22 cellular contexts compared by ENCODE assay signal in the genomic region with DNA sequence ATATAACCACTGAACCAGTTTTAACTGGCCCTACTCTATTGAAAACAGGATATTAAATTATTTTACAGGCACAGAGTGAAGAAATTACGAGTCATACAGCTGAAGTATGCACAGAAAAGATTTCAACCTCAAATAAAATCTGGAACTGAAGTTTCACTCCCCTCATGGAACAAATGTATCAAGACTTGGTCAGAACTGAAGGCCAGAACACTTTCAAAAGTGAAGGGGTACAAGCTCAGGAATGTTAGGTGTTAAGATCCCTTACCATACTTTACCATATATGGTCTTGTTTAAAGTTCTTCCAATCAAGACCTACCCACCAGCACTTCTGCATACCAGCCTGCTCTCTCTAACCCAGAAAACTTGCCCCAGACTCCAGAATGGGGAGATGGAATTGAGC. TPM values are rescaled to one million over a fixed set of nuclear protein-coding genes. Genes with fewer than 3 reads are reported as not detected.
DNase-seq lines count a peak whose midpoint lies in the region; ATAC-seq and TF ChIP-seq lines count a peak whose summit lies in the region.
"Had no signal": no experiment of that assay in that cellular context is flagged by ENCODE, and none has a peak within 500 bp of the region (broad histone marks: within the 10 kb centered on the region; RNA-seq: fewer than 3 reads in every experiment).

No MANE protein-coding gene starts in this region.

- H3K4me1 ChIP-seq in smooth muscle cell (ENCODE audit: low read depth), result no peaks in the 10 kb centered on the region
- H3K4me1 ChIP-seq: BLaER1, pancreas, SJCRH30 had no signal

- no peaks in the 10 kb centered on the region for H3K27me3 Mint-ChIP-seq in activated T-helper 17 cell treated with anti-CD3 and anti-CD28 coated beads, Interleukin-2, amount 50 U/mL, for 72 hours

- no peak overlapping the region for H3K4me2 ChIP-seq in smooth muscle cell
- H3K4me2 ChIP-seq: BLaER1 had no signal

- H3K79me2 ChIP-seq in smooth muscle cell (ENCODE audit: low read depth), result no peaks in the 10 kb centered on the region

- H2AFZ ChIP-seq in smooth muscle cell (ENCODE audit: low read depth), result peak overlapping the region; percentile 42

- no peak overlapping the region for H3K9ac ChIP-seq in smooth muscle cell (ENCODE audit: low read depth)
- H3K9ac ChIP-seq: BLaER1 had no signal

- no peaks in the 10 kb centered on the region for H3F3A ChIP-seq in smooth muscle cell (ENCODE audit: low read depth)

- H3K4me1 Mint-ChIP-seq in activated T-helper 17 cell treated with anti-CD3 and anti-CD28 coated beads, Interleukin-2, amount 50 U/mL, for 72 hours, result no peaks in the 10 kb centered on the region
- H3K4me1 Mint-ChIP-seq: activated naive CD4-positive, alpha-beta T cell treated with anti-CD3 and anti-CD28 coated beads, Interleukin-2, amount 10 ng/mL, durations not matched to agents 7 days and 5 days had no signal

- no peak overlapping the region for H3K27ac ChIP-seq in smooth muscle cell (ENCODE audit: low read depth)
- H3K27ac ChIP-seq: BLaER1, cardiac muscle cell, pancreas, SJCRH30, thoracic aorta had no signal

- H3K4me3 Mint-ChIP-seq in activated T-helper 17 cell treated with anti-CD3 and anti-CD28 coated beads, Interleukin-2, amount 50 U/mL, for 72 hours, result no peak overlapping the region
- H3K4me3 Mint-ChIP-seq: activated naive CD4-positive, alpha-beta T cell treated with anti-CD3 and anti-CD28 coated beads, Interleukin-2, amount 10 ng/mL, durations not matched to agents 7 days and 5 days had no signal

- TF ChIP-seq CTCF in fibroblast of pulmonary artery (IDR thresholded peaks at IDR 0.05; ENCODE audit: low read length, missing control alignments) (no peak), smooth muscle cell (IDR thresholded peaks at IDR 0.05; ENCODE audit: borderline replicate concordance, insufficient read depth, poor library complexity, severe bottlenecking) (no peak)

- DNase-seq in H7 (peak; percentile 10), fibroblast of pulmonary artery (ENCODE audit: low read depth) (peak; percentile 39), smooth muscle cell (lab: John Stamatoyannopoulos, UW; ENCODE audit: unreplicated experiment) (no peak), NCI-H2029 (lab: John Stamatoyannopoulos, UW) (no peak), NCI-H1417 (lab: John Stamatoyannopoulos, UW) (no peak), SK-N-DZ (ENCODE audit: low spot score) (no peak)
- DNase-seq: activated CD4-positive, alpha-beta T cell treated with anti-CD3 and anti-CD28 coated beads for 48 hours; activated naive CD4-positive, alpha-beta T cell treated with anti-CD3 and anti-CD28 coated beads, Interleukin-2, amount 10 ng/mL, durations not matched to agents 7 days and 5 days; effector CD4-positive, alpha-beta T cell; GF-D8; hypothalamus; left ventricle myocardium superior; NCI-H2029 treated with DMSO at 0.1 percent for 48 hours; NCI-H526; SJCRH30; stimulated activated CD4-positive, alpha-beta T cell treated with anti-CD3 and anti-CD28 coated beads, Interleukin-4, amount 100 ng/mL, for 24 hours; T-helper 9 cell had no signal

- H3K36me3 Mint-ChIP-seq in activated T-helper 17 cell treated with anti-CD3 and anti-CD28 coated beads, Interleukin-2, amount 50 U/mL, for 72 hours (ENCODE audit: low read depth), result no peaks in the 10 kb centered on the region
- H3K36me3 Mint-ChIP-seq: activated naive CD4-positive, alpha-beta T cell treated with anti-CD3 and anti-CD28 coated beads, Interleukin-2, amount 10 ng/mL, durations not matched to agents 7 days and 5 days had no signal

- no peaks in the 10 kb centered on the region for H4K20me1 ChIP-seq in smooth muscle cell (ENCODE audit: low read depth)
- H4K20me1 ChIP-seq: BLaER1 had no signal

- no peaks in the 10 kb centered on the region for H3K27me3 ChIP-seq in H7 (ENCODE audit: control insufficient read depth, insufficient read depth, low read length)
- H3K27me3 ChIP-seq in smooth muscle cell (ENCODE audit: low read depth), result no peaks in the 10 kb centered on the region
- H3K27me3 ChIP-seq: BLaER1, cardiac muscle cell, pancreas, SJCRH30 had no signal

- H3K9me3 ChIP-seq in smooth muscle cell (replicated peaks; ENCODE audit: low read depth), result no peaks in the 10 kb centered on the region
- H3K9me3 ChIP-seq: pancreas, SJCRH30, thoracic aorta had no signal

- H3K36me3 ChIP-seq in H7 (replicated peaks; ENCODE audit: control insufficient read depth, insufficient read depth, low read length), result no peaks in the 10 kb centered on the region
- H3K36me3 ChIP-seq in smooth muscle cell (ENCODE audit: low read depth), result no peaks in the 10 kb centered on the region
- H3K36me3 ChIP-seq: BLaER1, cardiac muscle cell, pancreas, SJCRH30, thoracic aorta had no signal

- H3K9me3 Mint-ChIP-seq in activated T-helper 17 cell treated with anti-CD3 and anti-CD28 coated beads, Interleukin-2, amount 50 U/mL, for 72 hours, result no peaks in the 10 kb centered on the region

- ATAC-seq in activated T-helper 17 cell treated with anti-CD3 and anti-CD28 coated beads, Interleukin-2, amount 50 U/mL, for 72 hours (replicated peaks), result peak; percentile 29
- ATAC-seq: left ventricle myocardium superior had no signal

- WGBS in smooth muscle cell (ENCODE audit: low lambda C conversion rate), result 65% methylated on average over 1 of the region's 1 CpG

- H3K27ac Mint-ChIP-seq in activated T-helper 17 cell treated with anti-CD3 and anti-CD28 coated beads, Interleukin-2, amount 50 U/mL, for 72 hours, result no peak overlapping the region
- H3K27ac Mint-ChIP-seq: activated naive CD4-positive, alpha-beta T cell treated with anti-CD3 and anti-CD28 coated beads, Interleukin-2, amount 10 ng/mL, durations not matched to agents 7 days and 5 days had no signal

- no peak overlapping the region for H3K4me3 ChIP-seq in H7 (ENCODE audit: insufficient read depth, low read depth, low read length)
- H3K4me3 ChIP-seq in fibroblast of pulmonary artery (replicated peaks; ENCODE audit: low read depth, low read length), result no peak overlapping the region
- H3K4me3 ChIP-seq in smooth muscle cell, result no peak overlapping the region
- H3K4me3 ChIP-seq: BLaER1, cardiac muscle cell, pancreas, SJCRH30, thoracic aorta had no signal

RNA-seq across cellular contexts. Expression of gene OXSM, which starts 59.8 kb away (rescaled TPM):
- total RNA-seq in H7 (2014; rRNA removed; shearing (Covaris generic)), result 6.6 and 7.3 TPM in 2 replicates
- 10 to 100 TPM; 27.7 to 35.7 TPM for total RNA-seq in activated T-helper 17 cell treated with anti-CD3 and anti-CD28 coated beads, Interleukin-2, amount 50 U/mL, for 72 hours
- 6.8 and 9.9 TPM in 2 replicates for total RNA-seq in smooth muscle cell
- polyA plus RNA-seq in smooth muscle cell, result 7.3 and 9.1 TPM in 2 replicates
- 21.9 and 25.3 TPM in 2 replicates for polyA plus RNA-seq in SK-N-DZ (2014; cell fraction: cytosol; rRNA removed)
- polyA plus RNA-seq in SK-N-DZ (2014; cell fraction: nucleus; rRNA removed), result 24.7 and 38.1 TPM in 2 replicates

Comparison
In these comparisons a context has a peak if more than half of its experiments do, and no peak if none do; other contexts are left out.
1. DNase-seq: peak in H7 (single experiment) and fibroblast of pulmonary artery (single experiment); none in smooth muscle cell (single experiment), NCI-H2029 (single experiment), NCI-H1417 (0 of 3) and SK-N-DZ (single experiment).